ENCODE assay signal across 22 cellular contexts in genomic region chr14:105273062-105273461, GRCh38. TPM values are rescaled to one million over a fixed set of nuclear protein-coding genes. Genes with fewer than 3 reads are reported as not detected.
DNase-seq lines count a peak whose midpoint lies in the region; ATAC-seq and TF ChIP-seq lines count a peak whose summit lies in the region.
"Had no signal": no experiment of that assay in that cellular context is flagged by ENCODE, and none has a peak within 500 bp of the region (broad histone marks: within the 10 kb centered on the region; RNA-seq: fewer than 3 reads in every experiment).

No MANE protein-coding gene starts in this region.

- H3K27ac Mint-ChIP-seq in type B pancreatic cell (peak overlapping the region; percentile 82), chondrocyte (ENCODE audit: unreplicated experiment) (no peak overlapping the region)

- TF ChIP-seq CTCF in RWPE1 (conservative IDR thresholded peaks at IDR 0.05; ENCODE audit: low read depth) = no peak
- no peak for TF ChIP-seq CTCF in left lung (IDR thresholded peaks at IDR 0.05)
- TF ChIP-seq CTCF in type B pancreatic cell (conservative IDR thresholded peaks at IDR 0.05) = no peak
- TF ChIP-seq CTCF in chondrocyte (IDR thresholded peaks at IDR 0.05) = no peak

- no peaks in the 10 kb centered on the region for H3K36me3 Mint-ChIP-seq in type B pancreatic cell
- no peaks in the 10 kb centered on the region for H3K36me3 Mint-ChIP-seq in chondrocyte (ENCODE audit: low read depth)
- H3K36me3 Mint-ChIP-seq: stimulated activated effector memory CD8-positive, alpha-beta T cell treated with anti-CD3 and anti-CD28 coated beads, Interleukin-12 subunit alpha, Interleukin-12 subunit beta, amount 100 ng/mL, for 72 hours had no signal

- peak; percentile 91 for ATAC-seq in left lung
- ATAC-seq: stimulated activated effector memory CD8-positive, alpha-beta T cell treated with anti-CD3 and anti-CD28 coated beads, Interleukin-12 subunit alpha, Interleukin-12 subunit beta, amount 100 ng/mL, for 72 hours had no signal

- H3K27me3 Mint-ChIP-seq in type B pancreatic cell (no peaks in the 10 kb centered on the region), chondrocyte (ENCODE audit: low read depth) (no peaks in the 10 kb centered on the region)
- H3K27me3 Mint-ChIP-seq: CD4-positive, alpha-beta memory T cell had no signal

- H3K4me3 ChIP-seq in left lung = no peak overlapping the region
- H3K4me3 ChIP-seq: tibial nerve had no signal

- peak; percentile 40 for DNase-seq in SIG-M5 treated with dmso at 0.1 percent for 504 hours (lab: John Stamatoyannopoulos, UW; ENCODE audit: unreplicated experiment)
- DNase-seq in SIG-M5 (lab: John Stamatoyannopoulos, UW) = no peak
- DNase-seq in RWPE1 (ENCODE audit: low spot score) = no peak
- peak in 1 of 2 donors; percentile 61 for DNase-seq in left lung
- DNase-seq in type B pancreatic cell (ENCODE audit: extremely low spot score, unreplicated experiment) = no peak
- no peak for DNase-seq in epidermal melanocyte (ENCODE audit: insufficient read length, low spot score)
- DNase-seq in NCI-H82 treated with DMSO at 0.1 percent for 48 hours (lab: John Stamatoyannopoulos, UW; ENCODE audit: unreplicated experiment) = no peak
- DNase-seq in chondrocyte (ENCODE audit: low spot score) = no peak
- DNase-seq: caudate nucleus; CD4-positive, alpha-beta memory T cell; effector CD4-positive, alpha-beta T cell; EL; GOT3; head of caudate nucleus; MM.1S; NCI-H187; NCI-H69; SK-N-SH; stimulated activated CD4-positive, alpha-beta T cell treated with anti-CD3 and anti-CD28 coated beads, Interleukin-12 subunit alpha, Interleukin-12 subunit beta, amount 100 ng/mL, for 4 hours; T1000 had no signal

- no peaks in the 10 kb centered on the region for H3K27me3 ChIP-seq in left lung
- H3K27me3 ChIP-seq: tibial nerve had no signal

- POLR2A ChIA-PET in RWPE1 (lab: Yijun Ruan, JAX; ENCODE audit: low non-redundant PET) = no interaction called here

- H3K9me3 Mint-ChIP-seq in type B pancreatic cell (no peaks in the 10 kb centered on the region), chondrocyte (ENCODE audit: low read depth) (no peaks in the 10 kb centered on the region)
- H3K9me3 Mint-ChIP-seq: stimulated activated effector memory CD8-positive, alpha-beta T cell treated with anti-CD3 and anti-CD28 coated beads, Interleukin-12 subunit alpha, Interleukin-12 subunit beta, amount 100 ng/mL, for 72 hours had no signal

- intact Hi-C loops in left lung (cut with DNase I) = no loop called here

- H3K36me3 ChIP-seq in left lung = peaks cover 0 to 25% of the 10 kb centered on the region in 2 donors

- H3K27ac ChIP-seq in RWPE1 (peak overlapping the region; percentile 23), left lung (peak overlapping the region in 1 of 2 donors; percentile 34)
- H3K27ac ChIP-seq: tibial nerve had no signal

- H3K4me1 ChIP-seq in left lung = peaks cover 0 to 3% of the 10 kb centered on the region in 2 donors

- H3K9me3 ChIP-seq in left lung = no peaks in the 10 kb centered on the region
- H3K9me3 ChIP-seq: SK-N-SH, tibial nerve had no signal

- H3K4me3 Mint-ChIP-seq in type B pancreatic cell = peak overlapping the region; percentile 31
- H3K4me3 Mint-ChIP-seq in chondrocyte (ENCODE audit: unreplicated experiment) = no peak overlapping the region
- H3K4me3 Mint-ChIP-seq: CD4-positive, alpha-beta memory T cell; stimulated activated effector memory CD8-positive, alpha-beta T cell treated with anti-CD3 and anti-CD28 coated beads, Interleukin-12 subunit alpha, Interleukin-12 subunit beta, amount 100 ng/mL, for 72 hours had no signal

- CTCF ChIA-PET in RWPE1 (lab: Yijun Ruan, JAX) = no interaction called here

- peaks cover 9% of the 10 kb centered on the region for H3K4me1 Mint-ChIP-seq in type B pancreatic cell (ENCODE audit: unreplicated experiment)
- H3K4me1 Mint-ChIP-seq in chondrocyte (ENCODE audit: low read depth) = peaks cover 10% of the 10 kb centered on the region

RNA-seq across cellular contexts. Expression of gene BTBD6, which starts 24.7 kb away (rescaled TPM):
- 10 to 100 TPM; 45.4 to 52.6 TPM for total RNA-seq in left lung
- 38.8 and 44.7 TPM in 2 replicates for total RNA-seq in type B pancreatic cell (ENCODE audit: low replicate concordance)
- 52.7 to 54.3 TPM (median 53.1 TPM) in 3 replicates for total RNA-seq in chondrocyte

RNA-seq across cellular contexts. Expression of gene BRF1, which starts 27.7 kb away (rescaled TPM):
- total RNA-seq in left lung (10 to 100 TPM; 32.7 to 33.6 TPM), type B pancreatic cell (ENCODE audit: low replicate concordance) (39.8 and 47.7 TPM in 2 replicates), chondrocyte (26.1 to 31.0 TPM (median 26.2 TPM) in 3 replicates)

RNA-seq across cellular contexts. Expression of gene PACS2, which starts 41.5 kb away (rescaled TPM):
- total RNA-seq in left lung (10 to 100 TPM; 69.7 to 77.2 TPM), type B pancreatic cell (ENCODE audit: low replicate concordance) (77.7 and 101 TPM in 2 replicates), chondrocyte (82.6 to 89.5 TPM (median 87.1 TPM) in 3 replicates)
